Comparison of ENCODE assay signal across 8 cellular contexts in genomic region chr17:10316986-10317834, GRCh38. TPM values are rescaled to one million over a fixed set of nuclear protein-coding genes. Genes with fewer than 3 reads are reported as not detected.
A peak's percentile ranks its signal among the peaks of the same experiment; 100 is the strongest.
DNase-seq lines count a peak whose midpoint lies in the region; ATAC-seq and TF ChIP-seq lines count a peak whose summit lies in the region.

No MANE protein-coding gene starts in this region.

- H3K27ac ChIP-seq in breast epithelium (no peak overlapping the region), spleen (no peak overlapping the region)

- H3K9me3 ChIP-seq in breast epithelium (no peaks in the 10 kb centered on the region), spleen (no peaks in the 10 kb centered on the region)

- CTCF ChIA-PET in MCF 10A (lab: Yijun Ruan, JAX), result interaction anchor here (0.7 to 5.0 kb wide), 8 partner anchors 11 to 391 kb away, joined by 3 to 26 read pairs (median 3); no protein-coding TSS in a partner anchor
- CTCF ChIA-PET in activated CD4-positive, alpha-beta memory T cell treated with anti-CD3 and anti-CD28 coated beads for 36 hours (lab: Charles Lee), result interaction anchor here (0.7 to 1.3 kb wide), 2 partner anchors 271 to 303 kb away, joined by 3 read pairs; no protein-coding TSS in a partner anchor

- POLR2A ChIA-PET in MCF 10A (lab: Yijun Ruan, JAX), result no interaction called here
- POLR2A ChIA-PET in activated CD4-positive, alpha-beta memory T cell treated with anti-CD3 and anti-CD28 coated beads for 36 hours (lab: Charles Lee), result no interaction called here

- 56 to 67% (median 60%) methylated on average over 20 to 21 of the region's 21 CpGs for WGBS in spleen, 5 donors

- H3K4me3 ChIP-seq in breast epithelium (no peak overlapping the region), spleen (no peak overlapping the region)

- ATAC-seq in left ventricle myocardium superior, result peak; percentile 79

- H3K27me3 ChIP-seq in breast epithelium (no peaks in the 10 kb centered on the region), spleen (replicated peaks in 1 of 7) (peaks cover 0 to 8% (median 0%) of the 10 kb centered on the region in 7 donors)

- H3K9me3 Mint-ChIP-seq in MCF 10A (ENCODE audit: unreplicated experiment), result peaks cover 7% of the 10 kb centered on the region
- no peaks in the 10 kb centered on the region for H3K9me3 Mint-ChIP-seq in activated CD4-positive, alpha-beta memory T cell treated with anti-CD3 and anti-CD28 coated beads for 36 hours

- H3K36me3 ChIP-seq in breast epithelium, result no peaks in the 10 kb centered on the region
- no peaks in the 10 kb centered on the region for H3K36me3 ChIP-seq in spleen

- peaks cover 10% of the 10 kb centered on the region for H3K4me1 Mint-ChIP-seq in MCF 10A (ENCODE audit: insufficient read depth, unreplicated experiment)
- H3K4me1 Mint-ChIP-seq in activated CD4-positive, alpha-beta memory T cell treated with anti-CD3 and anti-CD28 coated beads for 36 hours (ENCODE audit: low read depth), result peaks cover 5% of the 10 kb centered on the region

- H3K27me3 Mint-ChIP-seq in MCF 10A (ENCODE audit: insufficient read depth, unreplicated experiment), result peaks cover 28% of the 10 kb centered on the region
- H3K27me3 Mint-ChIP-seq in activated CD4-positive, alpha-beta memory T cell treated with anti-CD3 and anti-CD28 coated beads for 36 hours, result peaks cover 1% of the 10 kb centered on the region

- intact Hi-C loops in MCF 10A (cut with micrococcal nuclease) (no loop called here), breast epithelium (cut with DNase I; ENCODE audit: low total_unique reads) (no loop called here), left ventricle myocardium superior (cut with micrococcal nuclease) (no loop called here), spleen (cut with DNase I; ENCODE audit: low total_unique reads) (no loop called here)
- intact Hi-C loops in activated CD4-positive, alpha-beta memory T cell treated with anti-CD3 and anti-CD28 coated beads for 36 hours (cut with micrococcal nuclease), result no loop called here

- TF ChIP-seq POLR2A in breast epithelium (IDR thresholded peaks at IDR 0.05) (no peak), spleen (IDR thresholded peaks at IDR 0.05) (no peak)

- peaks cover 6% of the 10 kb centered on the region for H3K36me3 Mint-ChIP-seq in MCF 10A (ENCODE audit: insufficient read depth, unreplicated experiment)
- H3K36me3 Mint-ChIP-seq in activated CD4-positive, alpha-beta memory T cell treated with anti-CD3 and anti-CD28 coated beads for 36 hours, result no peaks in the 10 kb centered on the region

- peak; percentile 73 for TF ChIP-seq CTCF in MCF 10A (IDR thresholded peaks at IDR 0.05; ENCODE audit: unreplicated experiment)
- TF ChIP-seq CTCF in breast epithelium (IDR thresholded peaks at IDR 0.05), result no peak
- peak in 10 of 11 experiments; percentile 18 to 84 (median 53) for TF ChIP-seq CTCF in spleen (IDR thresholded peaks at IDR 0.05 in 8 of 11, conservative IDR thresholded peaks at IDR 0.05 in 3 of 11)

- DNase-seq in MCF 10A (ENCODE audit: unreplicated experiment) (peak; percentile 65), breast epithelium (ENCODE audit: low spot score in 2 of 2) (no peak), HT1080 (ENCODE audit: low read depth) (peak; percentile 82), left ventricle myocardium superior (peak; percentile 84), spleen (no peak), pons (ENCODE audit: low spot score) (no peak), NCI-H1436 treated with DMSO at 0.1 percent for 48 hours (lab: John Stamatoyannopoulos, UW) (no peak)
- peak; percentile 49 for DNase-seq in activated CD4-positive, alpha-beta memory T cell treated with anti-CD3 and anti-CD28 coated beads for 36 hours

- H3K4me1 ChIP-seq in breast epithelium, result no peaks in the 10 kb centered on the region
- peaks cover 0 to 17% (median 2%) of the 10 kb centered on the region in 6 donors for H3K4me1 ChIP-seq in spleen

- H3K4me3 Mint-ChIP-seq in MCF 10A (ENCODE audit: unreplicated experiment), result no peak overlapping the region
- H3K4me3 Mint-ChIP-seq in activated CD4-positive, alpha-beta memory T cell treated with anti-CD3 and anti-CD28 coated beads for 36 hours, result no peak overlapping the region

- no peak overlapping the region for H3K27ac Mint-ChIP-seq in MCF 10A (ENCODE audit: low read depth, unreplicated experiment)
- no peak overlapping the region for H3K27ac Mint-ChIP-seq in activated CD4-positive, alpha-beta memory T cell treated with anti-CD3 and anti-CD28 coated beads for 36 hours

- no TSS peak for BruUV-seq in MCF 10A (replicated peaks; lab: Mats Ljungman, UMichigan)

RNA-seq across cellular contexts. Expression of gene MYH13, which starts 55.6 kb away (rescaled TPM):
- total RNA-seq in MCF 10A (2022) (not detected in 2 replicates), breast epithelium (not detected), left ventricle myocardium superior (not detected), spleen (under 1 TPM in 3 of 7 donors, not detected in 4; 0.06 to 0.19 (median 0.07) TPM)
- total RNA-seq in HT1080 (2014; rRNA removed; shearing (Covaris generic)), result not detected in 2 replicates
- not detected in 2 replicates for polyA plus RNA-seq in HT1080 (2015; cell fraction: cytosol; rRNA removed)
- polyA plus RNA-seq in HT1080 (2015; cell fraction: nucleus; rRNA removed), result not detected in 2 replicates
- total RNA-seq in activated CD4-positive, alpha-beta memory T cell treated with anti-CD3 and anti-CD28 coated beads for 36 hours, result not detected
- polyA plus RNA-seq in spleen, result under 1 TPM in 2 of 3 donors, not detected in 1; 0.02 to 0.03 TPM

Comparison
In these comparisons a context has a peak if more than half of its experiments do, and no peak if none do; other contexts are left out.
1. DNase-seq: peak in MCF 10A (single experiment), HT1080 (single experiment), activated CD4-positive, alpha-beta memory T cell treated with anti-CD3 and anti-CD28 coated beads for 36 hours (single experiment) and left ventricle myocardium superior (single experiment); none in breast epithelium (0 of 2), spleen (single experiment), pons (single experiment) and NCI-H1436 treated with DMSO at 0.1 percent for 48 hours (single experiment).
2. CTCF ChIP-seq: peak in MCF 10A (single experiment) and spleen (10 of 11); none in breast epithelium (0 of 3).